In genomic region chr2:99613992-99614391, GRCh38 we compare ENCODE assay signal across 24 cellular contexts.
"Had no signal": no experiment of that assay in that cellular context is flagged by ENCODE, and none has a peak within 500 bp of the region (broad histone marks: within the 10 kb centered on the region; RNA-seq: fewer than 3 reads in every experiment).

No MANE protein-coding gene starts in this region.

- H3K4me1 ChIP-seq: breast epithelium, gastrocnemius medialis, thyroid gland, upper lobe of right lung had no signal

- DNase-seq: activated CD4-positive, alpha-beta T cell treated with anti-CD3 and anti-CD28 coated beads, Interleukin-2, amount 50 U/mL, for 1 hour; activated CD4-positive, CD25-positive, alpha-beta regulatory T cell treated with anti-CD3 and anti-CD28 coated beads, Interleukin-2, amount 50 U/mL, for 72 hours; activated naive CD4-positive, alpha-beta T cell treated with Interleukin-2 at 50 U/mL for 16 hours; activated naive CD8-positive, alpha-beta T cell treated with anti-CD3 and anti-CD28 coated beads for 36 hours; activated T-cell treated with anti-CD3 and anti-CD28 coated beads, Interleukin-2, amount 50 U/mL, for 24 hours; amniotic stem cell; effector memory CD4-positive, alpha-beta T cell; gastrocnemius medialis; head of caudate nucleus; islet precursor cell; left cardiac atrium; mesenchymal stem cell; mucosa of descending colon; stimulated activated CD4-positive, alpha-beta T cell treated with anti-CD3 and anti-CD28 coated beads, Interleukin-4, amount 100 ng/mL, for 24 hours; substantia nigra; thyroid gland; upper lobe of right lung had no signal

- H3K4me3 Mint-ChIP-seq: activated naive CD8-positive, alpha-beta T cell treated with anti-CD3 and anti-CD28 coated beads for 36 hours; activated T-cell treated with anti-CD3 and anti-CD28 coated beads, Interleukin-2, amount 50 U/mL, for 24 hours; central memory CD8-positive, alpha-beta T cell; neural crest cell; stimulated activated naive CD8-positive, alpha-beta T cell treated with anti-CD3 and anti-CD28 coated beads, Interleukin-15, Interleukin-2, amounts not matched to agents 100 ng/mL and 50 ng/mL, for 24 hours had no signal

- H3K27ac Mint-ChIP-seq: activated naive CD8-positive, alpha-beta T cell treated with anti-CD3 and anti-CD28 coated beads for 36 hours; activated T-cell treated with anti-CD3 and anti-CD28 coated beads, Interleukin-2, amount 50 U/mL, for 24 hours; activated T-helper 2 cell treated with anti-CD3 and anti-CD28 coated beads, Interferon-gamma antibody, Interleukin-2, Interleukin-4, amounts not matched to agents 10 μg/mL and 5 μg/mL and 100 μg/mL, durations not matched to agents 14 hours and 24 hours and 36 hours; stimulated activated naive CD8-positive, alpha-beta T cell treated with anti-CD3 and anti-CD28 coated beads, Interleukin-15, Interleukin-2, amounts not matched to agents 100 ng/mL and 50 ng/mL, for 24 hours had no signal

- H3K9me3 ChIP-seq: breast epithelium, gastrocnemius medialis, mucosa of descending colon, thyroid gland, upper lobe of right lung had no signal

- H3K36me3 Mint-ChIP-seq: activated naive CD8-positive, alpha-beta T cell treated with anti-CD3 and anti-CD28 coated beads for 36 hours had no signal

- H3K9me3 Mint-ChIP-seq: activated naive CD8-positive, alpha-beta T cell treated with anti-CD3 and anti-CD28 coated beads for 36 hours; activated T-cell treated with anti-CD3 and anti-CD28 coated beads, Interleukin-2, amount 50 U/mL, for 24 hours; activated T-helper 2 cell treated with anti-CD3 and anti-CD28 coated beads, Interferon-gamma antibody, Interleukin-2, Interleukin-4, amounts not matched to agents 10 μg/mL and 5 μg/mL and 100 μg/mL, durations not matched to agents 14 hours and 24 hours and 36 hours; central memory CD8-positive, alpha-beta T cell; neural crest cell; stimulated activated naive CD8-positive, alpha-beta T cell treated with anti-CD3 and anti-CD28 coated beads, Interleukin-15, Interleukin-2, amounts not matched to agents 100 ng/mL and 50 ng/mL, for 24 hours had no signal

- H3K27ac ChIP-seq: breast epithelium, gastrocnemius medialis, thyroid gland, upper lobe of right lung, VCaP had no signal

- ATAC-seq: esophagus mucosa, gastrocnemius medialis, left cardiac atrium, mucosa of descending colon, upper lobe of right lung had no signal

- H3K36me3 ChIP-seq: breast epithelium, gastrocnemius medialis, thyroid gland, upper lobe of right lung had no signal

- H3K4me3 ChIP-seq: breast epithelium, gastrocnemius medialis, mucosa of descending colon, thyroid gland, upper lobe of right lung had no signal

- H3K27me3 ChIP-seq: breast epithelium, gastrocnemius medialis, thyroid gland, upper lobe of right lung had no signal

- H3K4me1 Mint-ChIP-seq: activated naive CD8-positive, alpha-beta T cell treated with anti-CD3 and anti-CD28 coated beads for 36 hours; central memory CD8-positive, alpha-beta T cell; neural crest cell had no signal

- H3K27me3 Mint-ChIP-seq: activated naive CD8-positive, alpha-beta T cell treated with anti-CD3 and anti-CD28 coated beads for 36 hours; activated T-cell treated with anti-CD3 and anti-CD28 coated beads, Interleukin-2, amount 50 U/mL, for 24 hours; stimulated activated naive CD8-positive, alpha-beta T cell treated with anti-CD3 and anti-CD28 coated beads, Interleukin-15, Interleukin-2, amounts not matched to agents 100 ng/mL and 50 ng/mL, for 24 hours had no signal
